In genomic region chrX:154433605-154434004, GRCh38 we compare ENCODE assay signal across 30 cellular contexts.
"Had no signal": no experiment of that assay in that cellular context is flagged by ENCODE, and none has a peak within 500 bp of the region (broad histone marks: within the 10 kb centered on the region; RNA-seq: fewer than 3 reads in every experiment).

No MANE protein-coding gene starts in this region.

- H3K27ac ChIP-seq: brain microvascular endothelial cell, Peyer's patch had no signal

- DNase-seq: activated CD4-positive, alpha-beta T cell treated with anti-CD3 and anti-CD28 coated beads, Interleukin-2, amount 10 ng/mL, durations not matched to agents 24 days and 14 days; activated CD4-positive, alpha-beta T cell treated with anti-CD3 and anti-CD28 coated beads, Interleukin-2, amount 50 U/mL, for 4 hours; activated CD8-positive, alpha-beta T cell treated with anti-CD3 and anti-CD28 coated beads, Interleukin-2, amount 10 ng/mL, durations not matched to agents 7 days and 5 days; activated gamma-delta T cell; activated naive CD4-positive, alpha-beta T cell treated with Interleukin-2 at 50 U/mL for 16 hours; activated naive CD8-positive, alpha-beta T cell treated with anti-CD3 and anti-CD28 coated beads, Interleukin-2, amount 50 U/mL, for 24 hours; activated T-cell treated with anti-CD3 and anti-CD28 coated beads, Interleukin-2, amount 50 U/mL, for 24 hours; anterior cingulate cortex; brain microvascular endothelial cell; Kasumi-1; KG1; MG63; NCI-H1048; NCI-H1105 treated with DMSO at 0.1 percent for 48 hours; NCI-H1436 treated with DMSO at 0.1 percent for 48 hours; NCI-H1694 treated with DMSO at 0.1 percent for 48 hours; NCI-H2029; NCI-H345; NCI-H524 treated with DMSO at 0.1 percent for 48 hours; NK-92 treated with Interleukin-12 subunit alpha and Interleukin-12 subunit beta, amount 100 ng/mL, for 24 hours; PC-3; Peyer's patch; RPMI8226; SW 1271; T-helper 1 cell; T1000 had no signal

- ATAC-seq: activated CD8-positive, alpha-beta T cell treated with anti-CD3 and anti-CD28 coated beads, Interleukin-2, amount 10 ng/mL, durations not matched to agents 7 days and 5 days; activated naive CD8-positive, alpha-beta T cell treated with anti-CD3 and anti-CD28 coated beads, Interleukin-2, amount 50 U/mL, for 24 hours; PC-3; Right ventricle myocardium inferior had no signal

- H3K9me3 ChIP-seq: MG63, Peyer's patch had no signal

- H3K4me3 Mint-ChIP-seq: activated CD4-positive, alpha-beta T cell treated with anti-CD3 and anti-CD28 coated beads, Interleukin-2, amount 10 ng/mL, durations not matched to agents 24 days and 14 days; activated CD8-positive, alpha-beta T cell treated with anti-CD3 and anti-CD28 coated beads, Interleukin-2, amount 10 ng/mL, durations not matched to agents 7 days and 5 days; activated naive CD8-positive, alpha-beta T cell; activated naive CD8-positive, alpha-beta T cell treated with anti-CD3 and anti-CD28 coated beads, Interleukin-2, amount 50 U/mL, for 24 hours; activated T-cell treated with anti-CD3 and anti-CD28 coated beads, Interleukin-2, amount 50 U/mL, for 24 hours; central memory CD8-positive, alpha-beta T cell had no signal

- H3K27me3 Mint-ChIP-seq: activated CD4-positive, alpha-beta T cell treated with anti-CD3 and anti-CD28 coated beads, Interleukin-2, amount 10 ng/mL, durations not matched to agents 24 days and 14 days; activated naive CD8-positive, alpha-beta T cell; activated naive CD8-positive, alpha-beta T cell treated with anti-CD3 and anti-CD28 coated beads, Interleukin-2, amount 50 U/mL, for 24 hours; central memory CD8-positive, alpha-beta T cell had no signal

- H3K4me3 ChIP-seq: MG63, Peyer's patch had no signal

- H3K36me3 Mint-ChIP-seq: activated naive CD8-positive, alpha-beta T cell had no signal

- H3K36me3 ChIP-seq: MG63 had no signal

- H3K27me3 ChIP-seq: brain microvascular endothelial cell, MG63, Peyer's patch had no signal

- H3K27ac Mint-ChIP-seq: activated CD4-positive, alpha-beta T cell treated with anti-CD3 and anti-CD28 coated beads, Interleukin-2, amount 10 ng/mL, durations not matched to agents 24 days and 14 days; activated CD8-positive, alpha-beta T cell treated with anti-CD3 and anti-CD28 coated beads, Interleukin-2, amount 10 ng/mL, durations not matched to agents 7 days and 5 days; activated naive CD8-positive, alpha-beta T cell; activated naive CD8-positive, alpha-beta T cell treated with anti-CD3 and anti-CD28 coated beads, Interleukin-2, amount 50 U/mL, for 24 hours; activated T-cell treated with anti-CD3 and anti-CD28 coated beads, Interleukin-2, amount 50 U/mL, for 24 hours had no signal

- H3K9me3 Mint-ChIP-seq: activated CD4-positive, alpha-beta T cell treated with anti-CD3 and anti-CD28 coated beads, Interleukin-2, amount 10 ng/mL, durations not matched to agents 24 days and 14 days; activated naive CD8-positive, alpha-beta T cell treated with anti-CD3 and anti-CD28 coated beads, Interleukin-2, amount 50 U/mL, for 24 hours; activated T-cell treated with anti-CD3 and anti-CD28 coated beads, Interleukin-2, amount 50 U/mL, for 24 hours; activated T-helper 2 cell treated with anti-CD3 and anti-CD28 coated beads, Interferon-gamma antibody, Interleukin-2, Interleukin-4, amounts not matched to agents 10 μg/mL and 5 μg/mL and 100 μg/mL, durations not matched to agents 14 hours and 24 hours and 36 hours; central memory CD8-positive, alpha-beta T cell had no signal
